Comparison of ENCODE assay signal across 20 cellular contexts in genomic region chr2:239825705-239825979, GRCh38.
A peak's percentile ranks its signal among the peaks of the same experiment; 100 is the strongest.
DNase-seq lines count a peak whose midpoint lies in the region; ATAC-seq and TF ChIP-seq lines count a peak whose summit lies in the region.
"Had no signal": no experiment of that assay in that cellular context is flagged by ENCODE, and none has a peak within 500 bp of the region (broad histone marks: within the 10 kb centered on the region; RNA-seq: fewer than 3 reads in every experiment).

No MANE protein-coding gene starts in this region.

- H3K4me1 ChIP-seq in endodermal cell (ENCODE audit: control insufficient read depth, insufficient read depth, low read length) (no peaks in the 10 kb centered on the region), spleen (peaks cover 0 to 15% (median 5%) of the 10 kb centered on the region in 6 donors)
- H3K4me1 ChIP-seq: BE2C had no signal

- peak; percentile 9 for DNase-seq in activated CD4-positive, CD25-positive, alpha-beta regulatory T cell treated with anti-CD3 and anti-CD28 coated beads, Interleukin-2, amount 50 U/mL, for 72 hours
- peak; percentile 5 for DNase-seq in CD14-positive monocyte (ENCODE audit: low spot score)
- peak; percentile 27 for DNase-seq in endodermal cell
- DNase-seq in spleen, result peak; percentile 40
- no peak for DNase-seq in NOMO-1 (lab: John Stamatoyannopoulos, UW; ENCODE audit: unreplicated experiment in 2 of 2)
- no peak for DNase-seq in CD1c-positive myeloid dendritic cell (ENCODE audit: extremely low spot score)
- DNase-seq: 8988T; BE2C; DMS79 treated with DMSO at 0.1 percent for 48 hours; HCEC 1CT; NCI-H1436; NCI-H2171; NCI-H446; NCI-H69; NK-92 treated with Interleukin-12 subunit alpha and Interleukin-12 subunit beta, amount 100 ng/mL, for 24 hours; OCI-M1 had no signal

- H3K27ac Mint-ChIP-seq in CD14-positive monocyte (no peak overlapping the region), endodermal cell (no peak overlapping the region)
- H3K27ac Mint-ChIP-seq: CD8-positive, alpha-beta T cell had no signal

- H3K4me3 Mint-ChIP-seq in CD14-positive monocyte, result no peak overlapping the region
- no peak overlapping the region for H3K4me3 Mint-ChIP-seq in endodermal cell
- H3K4me3 Mint-ChIP-seq: CD8-positive, alpha-beta T cell had no signal

- H3K36me3 ChIP-seq in endodermal cell (ENCODE audit: control insufficient read depth, insufficient read depth, low read length) (no peaks in the 10 kb centered on the region), spleen (no peaks in the 10 kb centered on the region)
- H3K36me3 ChIP-seq: BE2C had no signal

- H3K9me3 ChIP-seq in endodermal cell (ENCODE audit: control insufficient read depth, low read length), result no peaks in the 10 kb centered on the region
- no peaks in the 10 kb centered on the region for H3K9me3 ChIP-seq in spleen
- H3K9me3 ChIP-seq: BE2C had no signal

- TF ChIP-seq CTCF in CD14-positive monocyte (IDR thresholded peaks at IDR 0.05), result no peak
- no peak for TF ChIP-seq CTCF in endodermal cell (conservative IDR thresholded peaks at IDR 0.05)
- no peak for TF ChIP-seq CTCF in spleen (IDR thresholded peaks at IDR 0.05 in 8 of 11, conservative IDR thresholded peaks at IDR 0.05 in 3 of 11)

- WGBS in endodermal cell (ENCODE audit: insufficient coverage in 1 of 2, insufficient read length in 1 of 2), 2 experiments, result 95 to 100% methylated on average over 2 to 5 of the region's 5 CpGs
- 82 to 90% (median 83%) methylated on average over 3 to 5 of the region's 5 CpGs for WGBS in spleen, 5 donors

- H3K36me3 Mint-ChIP-seq in CD14-positive monocyte (no peaks in the 10 kb centered on the region), endodermal cell (ENCODE audit: low read depth) (no peaks in the 10 kb centered on the region)
- H3K36me3 Mint-ChIP-seq: CD8-positive, alpha-beta T cell had no signal

- H3K27me3 Mint-ChIP-seq in CD14-positive monocyte (ENCODE audit: low read depth in 3 of 3), result peaks cover 11 to 23% (median 19%) of the 10 kb centered on the region in 3 donors
- H3K27me3 Mint-ChIP-seq in endodermal cell (ENCODE audit: insufficient read depth), result peaks cover 11% of the 10 kb centered on the region

- H3K9me3 Mint-ChIP-seq in CD14-positive monocyte, result peaks cover 0 to 2% (median 0%) of the 10 kb centered on the region in 7 donors
- H3K9me3 Mint-ChIP-seq in endodermal cell, result no peaks in the 10 kb centered on the region
- H3K9me3 Mint-ChIP-seq: CD8-positive, alpha-beta T cell had no signal

- no peak for ATAC-seq in activated CD4-positive, CD25-positive, alpha-beta regulatory T cell treated with anti-CD3 and anti-CD28 coated beads, Interleukin-2, amount 50 U/mL, for 24 hours
- no peak for ATAC-seq in HG03139 (IDR thresholded peaks at IDR 0.05; ENCODE audit: unreplicated experiment)
- ATAC-seq: CD8-positive, alpha-beta T cell had no signal

- no peak overlapping the region for H3K4me3 ChIP-seq in endodermal cell (ENCODE audit: low read length)
- H3K4me3 ChIP-seq in spleen, result no peak overlapping the region

- H3K4me1 Mint-ChIP-seq in CD14-positive monocyte (peaks cover 5% of the 10 kb centered on the region), endodermal cell (peaks cover 8% of the 10 kb centered on the region)

- TF ChIP-seq POLR2A in spleen (IDR thresholded peaks at IDR 0.05), result no peak

- H3K27me3 ChIP-seq in endodermal cell (ENCODE audit: control insufficient read depth, insufficient read depth, low read length, poor library complexity, severe bottlenecking), result peaks cover 6% of the 10 kb centered on the region
- H3K27me3 ChIP-seq in spleen (replicated peaks in 1 of 7), result peaks cover 0 to 11% (median 0%) of the 10 kb centered on the region in 7 donors

- intact Hi-C loops in CD14-positive monocyte (cut with micrococcal nuclease), result loop anchor here in 1 of 2 donors (10.0 kb wide), 1 partner anchor 169 kb away; no protein-coding TSS in a partner anchor
- intact Hi-C loops in spleen (cut with DNase I; ENCODE audit: low total_unique reads), result no loop called here

- no peak overlapping the region for H3K9ac ChIP-seq in endodermal cell (ENCODE audit: extremely low read depth, low read length, poor library complexity, severe bottlenecking)

- H3K27ac ChIP-seq in endodermal cell (ENCODE audit: low read depth, low read length), result no peak overlapping the region
- no peak overlapping the region for H3K27ac ChIP-seq in spleen
- H3K27ac ChIP-seq: RWPE1 had no signal

Comparison
In these comparisons a context has a peak if more than half of its experiments do, and no peak if none do; other contexts are left out.
1. DNase-seq: peak in activated CD4-positive, CD25-positive, alpha-beta regulatory T cell treated with anti-CD3 and anti-CD28 coated beads, Interleukin-2, amount 50 U/mL, for 72 hours (single experiment), CD14-positive monocyte (single experiment), endodermal cell (single experiment) and spleen (single experiment); none in NOMO-1 (0 of 2) and CD1c-positive myeloid dendritic cell (single experiment).